In the genomic region with DNA sequence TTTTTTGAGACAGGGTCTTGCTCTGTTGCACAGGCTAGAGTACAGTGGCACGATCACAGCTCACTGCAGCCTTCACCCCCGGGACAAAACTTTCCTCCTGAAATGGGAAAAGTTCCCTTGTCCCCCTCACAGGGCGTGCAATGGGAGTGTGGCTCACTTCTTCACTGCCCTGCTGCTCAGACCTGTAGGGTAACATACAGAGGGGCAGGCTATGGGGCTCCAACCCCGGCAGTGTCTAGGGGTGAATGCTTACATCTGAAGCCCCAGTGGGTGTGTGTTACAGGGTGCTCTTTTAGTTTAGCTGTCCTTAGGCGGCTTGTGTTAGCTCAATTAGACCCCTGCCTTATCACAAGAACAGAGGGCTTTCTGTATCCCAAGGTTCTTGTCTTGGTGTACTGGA, we compare ENCODE assay signal across 1 cellular context.
TF ChIP-seq lines count a peak whose summit lies in the region.

No MANE protein-coding gene starts in this region.

TF ChIP-seq in GM23338, 12 proteins besides CTCF, POLR2A, EP300 and RAD21 (continued from another document):
- TF ChIP-seq, protein P1, sequence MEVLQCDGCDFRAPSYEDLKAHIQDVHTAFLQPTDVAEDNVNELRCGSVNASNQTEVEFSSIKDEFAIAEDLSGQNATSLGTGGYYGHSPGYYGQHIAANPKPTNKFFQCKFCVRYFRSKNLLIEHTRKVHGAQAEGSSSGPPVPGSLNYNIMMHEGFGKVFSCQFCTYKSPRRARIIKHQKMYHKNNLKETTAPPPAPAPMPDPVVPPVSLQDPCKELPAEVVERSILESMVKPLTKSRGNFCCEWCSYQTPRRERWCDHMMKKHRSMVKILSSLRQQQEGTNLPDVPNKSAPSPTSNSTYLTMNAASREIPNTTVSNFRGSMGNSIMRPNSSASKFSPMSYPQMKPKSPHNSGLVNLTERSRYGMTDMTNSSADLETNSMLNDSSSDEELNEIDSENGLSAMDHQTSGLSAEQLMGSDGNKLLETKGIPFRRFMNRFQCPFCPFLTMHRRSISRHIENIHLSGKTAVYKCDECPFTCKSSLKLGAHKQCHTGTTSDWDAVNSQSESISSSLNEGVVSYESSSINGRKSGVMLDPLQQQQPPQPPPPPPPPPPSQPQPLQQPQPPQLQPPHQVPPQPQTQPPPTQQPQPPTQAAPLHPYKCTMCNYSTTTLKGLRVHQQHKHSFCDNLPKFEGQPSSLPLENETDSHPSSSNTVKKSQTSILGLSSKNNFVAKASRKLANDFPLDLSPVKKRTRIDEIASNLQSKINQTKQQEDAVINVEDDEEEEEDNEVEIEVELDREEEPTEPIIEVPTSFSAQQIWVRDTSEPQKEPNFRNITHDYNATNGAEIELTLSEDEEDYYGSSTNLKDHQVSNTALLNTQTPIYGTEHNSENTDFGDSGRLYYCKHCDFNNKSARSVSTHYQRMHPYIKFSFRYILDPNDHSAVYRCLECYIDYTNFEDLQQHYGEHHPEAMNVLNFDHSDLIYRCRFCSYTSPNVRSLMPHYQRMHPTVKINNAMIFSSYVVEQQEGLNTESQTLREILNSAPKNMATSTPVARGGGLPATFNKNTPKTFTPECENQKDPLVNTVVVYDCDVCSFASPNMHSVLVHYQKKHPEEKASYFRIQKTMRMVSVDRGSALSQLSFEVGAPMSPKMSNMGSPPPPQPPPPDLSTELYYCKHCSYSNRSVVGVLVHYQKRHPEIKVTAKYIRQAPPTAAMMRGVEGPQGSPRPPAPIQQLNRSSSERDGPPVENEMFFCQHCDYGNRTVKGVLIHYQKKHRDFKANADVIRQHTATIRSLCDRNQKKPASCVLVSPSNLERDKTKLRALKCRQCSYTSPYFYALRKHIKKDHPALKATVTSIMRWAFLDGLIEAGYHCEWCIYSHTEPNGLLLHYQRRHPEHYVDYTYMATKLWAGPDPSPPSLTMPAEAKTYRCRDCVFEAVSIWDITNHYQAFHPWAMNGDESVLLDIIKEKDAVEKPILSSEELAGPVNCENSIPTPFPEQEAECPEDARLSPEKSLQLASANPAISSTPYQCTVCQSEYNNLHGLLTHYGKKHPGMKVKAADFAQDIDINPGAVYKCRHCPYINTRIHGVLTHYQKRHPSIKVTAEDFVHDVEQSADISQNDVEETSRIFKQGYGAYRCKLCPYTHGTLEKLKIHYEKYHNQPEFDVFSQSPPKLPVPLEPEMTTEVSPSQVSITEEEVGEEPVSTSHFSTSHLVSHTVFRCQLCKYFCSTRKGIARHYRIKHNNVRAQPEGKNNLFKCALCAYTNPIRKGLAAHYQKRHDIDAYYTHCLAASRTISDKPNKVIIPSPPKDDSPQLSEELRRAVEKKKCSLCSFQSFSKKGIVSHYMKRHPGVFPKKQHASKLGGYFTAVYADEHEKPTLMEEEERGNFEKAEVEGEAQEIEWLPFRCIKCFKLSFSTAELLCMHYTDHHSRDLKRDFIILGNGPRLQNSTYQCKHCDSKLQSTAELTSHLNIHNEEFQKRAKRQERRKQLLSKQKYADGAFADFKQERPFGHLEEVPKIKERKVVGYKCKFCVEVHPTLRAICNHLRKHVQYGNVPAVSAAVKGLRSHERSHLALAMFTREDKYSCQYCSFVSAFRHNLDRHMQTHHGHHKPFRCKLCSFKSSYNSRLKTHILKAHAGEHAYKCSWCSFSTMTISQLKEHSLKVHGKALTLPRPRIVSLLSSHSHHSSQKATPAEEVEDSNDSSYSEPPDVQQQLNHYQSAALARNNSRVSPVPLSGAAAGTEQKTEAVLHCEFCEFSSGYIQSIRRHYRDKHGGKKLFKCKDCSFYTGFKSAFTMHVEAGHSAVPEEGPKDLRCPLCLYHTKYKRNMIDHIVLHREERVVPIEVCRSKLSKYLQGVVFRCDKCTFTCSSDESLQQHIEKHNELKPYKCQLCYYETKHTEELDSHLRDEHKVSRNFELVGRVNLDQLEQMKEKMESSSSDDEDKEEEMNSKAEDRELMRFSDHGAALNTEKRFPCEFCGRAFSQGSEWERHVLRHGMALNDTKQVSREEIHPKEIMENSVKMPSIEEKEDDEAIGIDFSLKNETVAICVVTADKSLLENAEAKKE (CRISPR knock-in tag; IDR thresholded peaks at IDR 0.05), result no peak
- TF ChIP-seq POLR2AphosphoS5 (IDR thresholded peaks at IDR 0.05; ENCODE audit: low read depth) (no peak), ZNF114 (CRISPR knock-in tag; IDR thresholded peaks at IDR 0.05) (no peak)
- TF ChIP-seq, protein P2, sequence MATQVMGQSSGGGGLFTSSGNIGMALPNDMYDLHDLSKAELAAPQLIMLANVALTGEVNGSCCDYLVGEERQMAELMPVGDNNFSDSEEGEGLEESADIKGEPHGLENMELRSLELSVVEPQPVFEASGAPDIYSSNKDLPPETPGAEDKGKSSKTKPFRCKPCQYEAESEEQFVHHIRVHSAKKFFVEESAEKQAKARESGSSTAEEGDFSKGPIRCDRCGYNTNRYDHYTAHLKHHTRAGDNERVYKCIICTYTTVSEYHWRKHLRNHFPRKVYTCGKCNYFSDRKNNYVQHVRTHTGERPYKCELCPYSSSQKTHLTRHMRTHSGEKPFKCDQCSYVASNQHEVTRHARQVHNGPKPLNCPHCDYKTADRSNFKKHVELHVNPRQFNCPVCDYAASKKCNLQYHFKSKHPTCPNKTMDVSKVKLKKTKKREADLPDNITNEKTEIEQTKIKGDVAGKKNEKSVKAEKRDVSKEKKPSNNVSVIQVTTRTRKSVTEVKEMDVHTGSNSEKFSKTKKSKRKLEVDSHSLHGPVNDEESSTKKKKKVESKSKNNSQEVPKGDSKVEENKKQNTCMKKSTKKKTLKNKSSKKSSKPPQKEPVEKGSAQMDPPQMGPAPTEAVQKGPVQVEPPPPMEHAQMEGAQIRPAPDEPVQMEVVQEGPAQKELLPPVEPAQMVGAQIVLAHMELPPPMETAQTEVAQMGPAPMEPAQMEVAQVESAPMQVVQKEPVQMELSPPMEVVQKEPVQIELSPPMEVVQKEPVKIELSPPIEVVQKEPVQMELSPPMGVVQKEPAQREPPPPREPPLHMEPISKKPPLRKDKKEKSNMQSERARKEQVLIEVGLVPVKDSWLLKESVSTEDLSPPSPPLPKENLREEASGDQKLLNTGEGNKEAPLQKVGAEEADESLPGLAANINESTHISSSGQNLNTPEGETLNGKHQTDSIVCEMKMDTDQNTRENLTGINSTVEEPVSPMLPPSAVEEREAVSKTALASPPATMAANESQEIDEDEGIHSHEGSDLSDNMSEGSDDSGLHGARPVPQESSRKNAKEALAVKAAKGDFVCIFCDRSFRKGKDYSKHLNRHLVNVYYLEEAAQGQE (IDR thresholded peaks at IDR 0.05; ENCODE audit: unreplicated experiment), result no peak
